ENCODE assay signal across 8 cellular contexts in the genomic region with DNA sequence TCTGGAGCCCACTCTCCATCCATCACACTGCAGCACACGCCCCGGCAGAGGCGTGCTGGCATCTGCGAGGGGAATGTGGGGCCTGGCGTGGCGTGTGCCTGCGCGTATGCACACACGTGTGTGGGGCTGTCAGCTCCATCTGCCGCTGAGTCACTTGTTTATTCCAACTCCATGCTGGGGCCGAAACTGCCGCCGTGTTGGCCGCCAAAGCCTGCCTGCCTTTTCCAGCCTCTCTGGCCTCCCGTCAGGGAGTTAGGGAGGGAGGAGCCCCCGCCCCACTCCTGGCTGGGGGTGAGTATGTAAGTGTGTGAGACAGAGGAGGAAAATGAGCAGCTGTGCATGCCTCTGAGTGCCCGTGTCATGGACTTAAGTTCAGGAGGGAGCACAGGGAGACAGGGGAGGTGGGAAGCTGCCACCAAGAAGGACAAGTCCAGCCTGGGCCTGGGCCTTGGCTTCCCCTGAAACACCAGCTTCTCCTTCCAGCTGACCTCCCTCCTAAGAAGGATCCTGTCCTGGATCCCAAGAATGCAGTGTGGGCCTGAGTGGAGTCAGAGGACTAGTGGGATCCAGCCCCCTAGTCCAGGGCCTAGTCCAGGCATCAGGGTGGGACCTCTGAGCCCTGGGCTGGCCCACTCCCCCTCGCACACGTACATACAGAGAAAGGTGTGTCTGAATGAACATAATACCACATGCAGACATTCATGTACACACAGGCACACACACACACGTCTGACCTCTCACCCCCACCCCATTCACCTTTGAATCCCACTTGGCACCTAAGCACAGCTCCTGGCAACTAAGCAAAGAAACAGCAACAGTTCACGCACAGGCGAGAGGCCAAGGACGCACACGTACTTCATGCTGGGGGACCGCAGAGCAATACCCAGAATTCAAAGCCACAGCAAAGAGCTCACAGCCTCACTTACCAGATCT. TPM values are rescaled to one million over a fixed set of nuclear protein-coding genes. Genes with fewer than 3 reads are reported as not detected.
DNase-seq lines count a peak whose midpoint lies in the region; ATAC-seq, FAIRE-seq and TF ChIP-seq lines count a peak whose summit lies in the region.

No MANE protein-coding gene starts in this region.

- H3K27me3 ChIP-seq in NT2/D1 (ENCODE audit: insufficient read depth, insufficient read length) = no peaks in the 10 kb centered on the region

- TF ChIP-seq POLR2A in H54 (IDR thresholded peaks at IDR 0.05; ENCODE audit: low read depth, low read length) = no peak

- ATAC-seq in Right ventricle myocardium inferior = peak; percentile 74
- no peak for ATAC-seq in GM18907 (IDR thresholded peaks at IDR 0.05; ENCODE audit: unreplicated experiment)

- FAIRE-seq in H54 (lab: Jason Lieb, UNC) = no peak

- peaks cover 39% of the 10 kb centered on the region for H3K4me1 ChIP-seq in NT2/D1 (ENCODE audit: insufficient read depth, insufficient read length)

- H3K4me3 ChIP-seq in NT2/D1 (ENCODE audit: insufficient read length, low read depth) = no peak overlapping the region

- DNase-seq in Ammon's horn (ENCODE audit: low spot score) = peak; percentile 88
- no peak for DNase-seq in NT2/D1 (ENCODE audit: low read depth, low spot score)
- DNase-seq in Right ventricle myocardium inferior (ENCODE audit: missing footprints) = peak; percentile 86
- peak; percentile 63 for DNase-seq in pons (ENCODE audit: low spot score)
- no peak for DNase-seq in H54 (ENCODE audit: insufficient read length, low spot score)
- no peak for DNase-seq in HT-29 (ENCODE audit: low spot score)
- DNase-seq in NOMO-1 (lab: John Stamatoyannopoulos, UW; ENCODE audit: unreplicated experiment in 2 of 2) = no peak

- peaks cover 81% of the 10 kb centered on the region for H3K36me3 ChIP-seq in NT2/D1 (ENCODE audit: insufficient read depth, insufficient read length, low read length)

- peak overlapping the region; percentile 46 for H3K9ac ChIP-seq in NT2/D1 (ENCODE audit: insufficient read length, low read depth)

- intact Hi-C loops in Right ventricle myocardium inferior (cut with DNase I) = no loop called here

- H3K9me3 ChIP-seq in NT2/D1 (ENCODE audit: insufficient read depth, low read length) = no peaks in the 10 kb centered on the region

RNA-seq across cellular contexts. Expression of gene MEF2D, which starts 24.7 kb away (rescaled TPM):
- total RNA-seq in Right ventricle myocardium inferior = 99.7 TPM
- total RNA-seq in HT-29 (2014; rRNA removed; shearing (Covaris generic)) = 17.8 and 27.4 TPM in 2 replicates

Comparison
In these comparisons a context has a peak if more than half of its experiments do, and no peak if none do; other contexts are left out.
1. DNase-seq: peak in Ammon's horn (single experiment), Right ventricle myocardium inferior (single experiment) and pons (single experiment); none in NT2/D1 (single experiment), H54 (single experiment), HT-29 (single experiment) and NOMO-1 (0 of 2).